In the genomic region with DNA sequence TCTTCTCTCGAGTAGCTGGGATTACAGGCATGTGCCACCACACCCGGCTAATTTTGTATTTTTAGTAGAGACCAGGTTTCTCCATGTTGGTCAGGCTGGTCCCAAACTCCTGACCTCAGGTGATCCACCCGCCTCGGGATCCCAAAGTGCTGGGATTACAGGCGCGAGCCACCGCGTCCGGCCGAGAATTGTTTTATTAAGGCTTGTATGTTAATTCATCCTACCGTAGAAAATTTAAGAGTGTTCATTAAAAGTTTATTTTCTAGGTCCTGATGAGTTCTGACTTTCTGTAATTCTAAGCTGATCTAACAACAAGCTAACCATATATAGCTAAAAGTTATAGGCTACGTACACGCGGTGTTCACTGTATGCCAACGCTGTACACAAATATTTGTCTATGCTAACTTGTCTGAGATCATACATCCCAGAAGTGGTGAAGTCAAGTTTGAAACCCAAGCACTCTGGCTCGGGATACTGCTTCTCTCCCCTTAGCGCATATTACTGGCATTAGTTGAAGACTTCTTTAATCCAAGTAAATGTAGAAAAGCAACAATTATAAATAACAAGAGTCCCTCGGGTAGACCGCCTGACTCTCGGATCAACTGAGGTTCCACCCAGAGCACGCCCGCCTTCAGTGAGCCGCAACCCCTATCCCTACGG, we compare ENCODE assay signal across 8 cellular contexts. TPM values are rescaled to one million over a fixed set of nuclear protein-coding genes. Genes with fewer than 3 reads are reported as not detected.
DNase-seq lines count a peak whose midpoint lies in the region; ATAC-seq and TF ChIP-seq lines count a peak whose summit lies in the region.

No MANE protein-coding gene starts in this region.

- H3K9ac ChIP-seq in ES-I3 (ENCODE audit: low read depth, low read length) (peak overlapping the region; percentile 94), HUES48 (ENCODE audit: low read depth, low read length) (peak overlapping the region; percentile 85), neural progenitor cell (no peak overlapping the region)

- H3K27ac ChIP-seq in HUES48 (ENCODE audit: low read depth, low read length) (no peak overlapping the region), neural progenitor cell (no peak overlapping the region)

- H3K27me3 ChIP-seq in HUES48 (ENCODE audit: control insufficient read depth, insufficient read depth, low read length) (no peaks in the 10 kb centered on the region), neural progenitor cell (no peaks in the 10 kb centered on the region)

- peak overlapping the region; percentile 97 for H3K4me2 ChIP-seq in neural progenitor cell

- peaks cover 4% of the 10 kb centered on the region for H3F3A ChIP-seq in neural progenitor cell (ENCODE audit: low read depth)

- peak overlapping the region; percentile 97 for H3K27ac Mint-ChIP-seq in T-helper 2 cell treated with Interferon-gamma antibody and Interleukin-4, amounts not matched to agents 5 μg/mL and 100 μg/mL, for 36 hours
- H3K27ac Mint-ChIP-seq in neural progenitor cell: peak overlapping the region; percentile 98

- H3K4me1 ChIP-seq in ES-I3 (ENCODE audit: insufficient read depth, low read length): no peaks in the 10 kb centered on the region
- H3K4me1 ChIP-seq in HUES48 (ENCODE audit: control insufficient read depth, insufficient read depth, low read length): peaks cover 9% of the 10 kb centered on the region
- peaks cover 4% of the 10 kb centered on the region for H3K4me1 ChIP-seq in neural progenitor cell

- H3K36me3 Mint-ChIP-seq in T-helper 2 cell treated with Interferon-gamma antibody and Interleukin-4, amounts not matched to agents 5 μg/mL and 100 μg/mL, for 36 hours (ENCODE audit: low read depth): peaks cover 10% of the 10 kb centered on the region
- H3K36me3 Mint-ChIP-seq in neural progenitor cell: peaks cover 13% of the 10 kb centered on the region

- H3K4me3 Mint-ChIP-seq in T-helper 2 cell treated with Interferon-gamma antibody and Interleukin-4, amounts not matched to agents 5 μg/mL and 100 μg/mL, for 36 hours: peak overlapping the region; percentile 96
- peak overlapping the region; percentile 99 for H3K4me3 Mint-ChIP-seq in neural progenitor cell

- no peak for TF ChIP-seq CTCF in neural progenitor cell (IDR thresholded peaks at IDR 0.05)

- peak; percentile 52 for ATAC-seq in GM21528 (IDR thresholded peaks at IDR 0.05; ENCODE audit: low FRiP score, unreplicated experiment)

- H3K79me2 ChIP-seq in neural progenitor cell (ENCODE audit: low read depth): peaks cover 29% of the 10 kb centered on the region

- DNase-seq in T-helper 2 cell treated with Interferon-gamma antibody and Interleukin-4, amounts not matched to agents 5 μg/mL and 100 μg/mL, for 36 hours (ENCODE audit: low spot score): no peak
- peak; percentile 81 for DNase-seq in fibroblast of peridontal ligament (ENCODE audit: extremely low read depth)
- DNase-seq in neural progenitor cell (ENCODE audit: low spot score): no peak
- no peak for DNase-seq in epidermal melanocyte (ENCODE audit: insufficient read length, low spot score)
- no peak for DNase-seq in stimulated activated CD4-positive, alpha-beta T cell treated with anti-CD3 and anti-CD28 coated beads, Interleukin-4, amount 100 ng/mL, for 24 hours

- H3K9me3 Mint-ChIP-seq in T-helper 2 cell treated with Interferon-gamma antibody and Interleukin-4, amounts not matched to agents 5 μg/mL and 100 μg/mL, for 36 hours: no peaks in the 10 kb centered on the region
- no peaks in the 10 kb centered on the region for H3K9me3 Mint-ChIP-seq in neural progenitor cell

- peak overlapping the region; percentile 98 for H2AFZ ChIP-seq in neural progenitor cell (replicated peaks)

- peaks cover 15% of the 10 kb centered on the region for H3K27me3 Mint-ChIP-seq in T-helper 2 cell treated with Interferon-gamma antibody and Interleukin-4, amounts not matched to agents 5 μg/mL and 100 μg/mL, for 36 hours (ENCODE audit: low read depth)
- peaks cover 3% of the 10 kb centered on the region for H3K27me3 Mint-ChIP-seq in neural progenitor cell (ENCODE audit: insufficient read depth, low read depth)

- no peaks in the 10 kb centered on the region for H3K36me3 ChIP-seq in ES-I3 (ENCODE audit: insufficient read depth, low read length)
- peaks cover 12% of the 10 kb centered on the region; the same call in 1 of the 2 replicates for H3K36me3 ChIP-seq in HUES48 (ENCODE audit: control insufficient read depth, insufficient read depth, low read length)
- no peaks in the 10 kb centered on the region for H3K36me3 ChIP-seq in neural progenitor cell

- H3K4me3 ChIP-seq in HUES48 (ENCODE audit: low read depth, low read length) (peak overlapping the region; percentile 87), neural progenitor cell (peak overlapping the region; percentile 70)

- H3K4me1 Mint-ChIP-seq in T-helper 2 cell treated with Interferon-gamma antibody and Interleukin-4, amounts not matched to agents 5 μg/mL and 100 μg/mL, for 36 hours (ENCODE audit: low read depth): peaks cover 19% of the 10 kb centered on the region
- peaks cover 22% of the 10 kb centered on the region for H3K4me1 Mint-ChIP-seq in neural progenitor cell

- H3K9me3 ChIP-seq in ES-I3 (ENCODE audit: control insufficient read depth, insufficient read depth, low read length) (no peaks in the 10 kb centered on the region), HUES48 (ENCODE audit: control insufficient read depth, insufficient read depth, low read length) (no peaks in the 10 kb centered on the region), neural progenitor cell (ENCODE audit: low read depth) (no peaks in the 10 kb centered on the region)

- H4K20me1 ChIP-seq in neural progenitor cell (ENCODE audit: low read depth): no peaks in the 10 kb centered on the region

RNA-seq across cellular contexts. Expression of a gene that starts 0.6 kb away (rescaled TPM):
- 32.1 and 39.2 TPM in 2 replicates for total RNA-seq in neural progenitor cell (ENCODE audit: low replicate concordance)

RNA-seq across cellular contexts. Expression of a gene that starts 13.8 kb away (rescaled TPM):
- 0.34 and 0.45 TPM in 2 replicates for total RNA-seq in neural progenitor cell (ENCODE audit: low replicate concordance)
